Comparison of ENCODE assay signal across 9 cellular contexts in the genomic region with DNA sequence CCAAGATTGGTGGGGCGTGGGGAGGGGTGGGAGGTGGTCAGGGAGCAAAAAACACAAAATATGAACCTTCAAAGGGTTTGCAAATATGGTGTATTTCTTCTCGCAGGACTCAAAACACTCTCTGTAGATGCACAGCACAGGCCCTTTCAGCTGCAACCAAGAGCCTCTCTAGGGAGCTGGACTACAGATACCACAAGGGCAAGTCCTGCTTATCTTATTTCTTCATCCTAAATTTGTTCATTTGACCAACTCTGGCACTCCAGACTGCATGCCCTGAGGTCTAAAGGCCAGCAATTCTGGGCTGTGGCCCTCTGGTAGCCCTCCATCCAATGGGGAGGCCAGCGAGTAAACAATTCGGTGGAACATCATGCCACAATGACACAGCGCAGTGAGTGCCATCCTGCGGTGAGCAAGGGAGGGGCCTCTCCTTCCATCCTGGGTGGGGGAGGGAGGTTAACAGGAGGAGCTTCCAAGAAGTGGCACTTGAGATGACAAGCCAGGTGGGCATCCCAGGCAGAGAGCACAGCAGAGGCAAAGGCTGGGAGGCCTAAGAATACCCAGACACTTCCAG. TPM values are rescaled to one million over a fixed set of nuclear protein-coding genes. Genes with fewer than 3 reads are reported as not detected.
DNase-seq lines count a peak whose midpoint lies in the region; TF ChIP-seq lines count a peak whose summit lies in the region.
"Had no signal": no experiment of that assay in that cellular context is flagged by ENCODE, and none has a peak within 500 bp of the region (broad histone marks: within the 10 kb centered on the region; RNA-seq: fewer than 3 reads in every experiment).

No MANE protein-coding gene starts in this region.

- TF ChIP-seq CTCF in osteocyte (IDR thresholded peaks at IDR 0.05) (no peak), breast epithelium (IDR thresholded peaks at IDR 0.05) (no peak)

- H3K9me3 Mint-ChIP-seq in osteocyte (ENCODE audit: unreplicated experiment) = no peaks in the 10 kb centered on the region

- H3K36me3 ChIP-seq in mucosa of rectum (ENCODE audit: control insufficient read depth in 2 of 2, insufficient read depth in 2 of 2, low read length in 2 of 2) = no peaks in the 10 kb centered on the region
- no peaks in the 10 kb centered on the region for H3K36me3 ChIP-seq in breast epithelium
- H3K36me3 ChIP-seq: ovary had no signal

- TF ChIP-seq POLR2A in breast epithelium (IDR thresholded peaks at IDR 0.05) = no peak

- H3K4me1 Mint-ChIP-seq in osteocyte (ENCODE audit: unreplicated experiment) = peaks cover 59% of the 10 kb centered on the region

- peak overlapping the region in 1 of 2 donors; percentile 41 for H3K9ac ChIP-seq in mucosa of rectum (ENCODE audit: low read depth in 1 of 2, low read length in 2 of 2)

- no peak overlapping the region for H3K4me3 Mint-ChIP-seq in osteocyte (ENCODE audit: unreplicated experiment)

- H3K9me3 ChIP-seq in mucosa of rectum (ENCODE audit: control insufficient read depth in 2 of 2, low read length in 2 of 2) = no peaks in the 10 kb centered on the region
- no peaks in the 10 kb centered on the region for H3K9me3 ChIP-seq in breast epithelium
- H3K9me3 ChIP-seq: ovary had no signal

- H3K27ac Mint-ChIP-seq in osteocyte (ENCODE audit: unreplicated experiment) = no peak overlapping the region

- H3K27ac ChIP-seq in mucosa of rectum (ENCODE audit: low read depth in 2 of 2, low read length in 2 of 2) = peak overlapping the region; percentile 78 to 85
- H3K27ac ChIP-seq in breast epithelium = peak overlapping the region in 1 of 2 donors; percentile 25
- H3K27ac ChIP-seq: ovary had no signal

- H3K27me3 ChIP-seq in mucosa of rectum (ENCODE audit: control insufficient read depth in 2 of 2, insufficient read depth in 2 of 2, low read length in 2 of 2) (no peaks in the 10 kb centered on the region), breast epithelium (no peaks in the 10 kb centered on the region)
- H3K27me3 ChIP-seq: ovary had no signal

- DNase-seq in DMS79 (lab: John Stamatoyannopoulos, UW) (peak; percentile 63), NCI-H187 (lab: John Stamatoyannopoulos, UW) (peak; percentile 89 to 95), osteocyte (ENCODE audit: extremely low spot score, unreplicated experiment) (no peak), globus pallidus (ENCODE audit: low spot score) (no peak), breast epithelium (ENCODE audit: low spot score in 2 of 2) (no peak), NCI-H146 (lab: John Stamatoyannopoulos, UW) (no peak)
- peak; percentile 52 for DNase-seq in activated CD8-positive, alpha-beta memory T cell treated with anti-CD3 and anti-CD28 coated beads, Interleukin-2, amount 50 U/mL, for 4 hours

- H3K27me3 Mint-ChIP-seq in osteocyte (ENCODE audit: unreplicated experiment) = no peaks in the 10 kb centered on the region

- H3K4me1 ChIP-seq in mucosa of rectum (ENCODE audit: control insufficient read depth in 2 of 2, insufficient read depth in 2 of 2, low read length in 2 of 2) (peaks cover 20 to 29% of the 10 kb centered on the region in 2 donors), breast epithelium (no peaks in the 10 kb centered on the region)

- intact Hi-C loops in breast epithelium (cut with DNase I; ENCODE audit: low total_unique reads) = no loop called here

- H3K4me3 ChIP-seq in mucosa of rectum (ENCODE audit: low read length in 2 of 2) (peak overlapping the region in 1 of 2 donors; percentile 49), breast epithelium (no peak overlapping the region)
- H3K4me3 ChIP-seq: ovary had no signal

- H3K36me3 Mint-ChIP-seq in osteocyte (ENCODE audit: unreplicated experiment) = peaks cover 1% of the 10 kb centered on the region

RNA-seq across cellular contexts. Expression of gene SELPLG, which starts 0.6 kb away (rescaled TPM):
- 0.59 and 0.78 TPM in 2 replicates for total RNA-seq in osteocyte
- total RNA-seq in breast epithelium = 10 to 100 TPM in 1 of 3 donors, 1 to 10 TPM in 2; 5.2 to 16.6 (median 6.7) TPM

RNA-seq across cellular contexts. Expression of gene TMEM119, which starts 36.4 kb away (rescaled TPM):
- total RNA-seq in osteocyte (54.0 and 58.8 TPM in 2 replicates), breast epithelium (10 to 100 TPM; 12.1 to 21.0 (median 12.5) TPM)

Comparison
In these comparisons a context has a peak if more than half of its experiments do, and no peak if none do; other contexts are left out.
1. DNase-seq: peak in DMS79 (single experiment), NCI-H187 (2 of 2) and activated CD8-positive, alpha-beta memory T cell treated with anti-CD3 and anti-CD28 coated beads, Interleukin-2, amount 50 U/mL, for 4 hours (single experiment); none in osteocyte (single experiment), globus pallidus (single experiment), breast epithelium (0 of 2) and NCI-H146 (single experiment).